ENCODE assay signal across 11 cellular contexts in genomic region chr4:153137168-153137567, GRCh38.
A peak's percentile ranks its signal among the peaks of the same experiment; 100 is the strongest.
DNase-seq lines count a peak whose midpoint lies in the region; ATAC-seq and TF ChIP-seq lines count a peak whose summit lies in the region.
"Had no signal": no experiment of that assay in that cellular context is flagged by ENCODE, and none has a peak within 500 bp of the region (broad histone marks: within the 10 kb centered on the region; RNA-seq: fewer than 3 reads in every experiment).

No MANE protein-coding gene starts in this region.

- no peaks in the 10 kb centered on the region for H3K9me3 ChIP-seq in mammary epithelial cell (replicated peaks; ENCODE audit: insufficient read depth, low read length)
- H3K9me3 ChIP-seq in SJCRH30 (replicated peaks) = no peaks in the 10 kb centered on the region
- H3K9me3 ChIP-seq: breast epithelium had no signal

- H3K27ac ChIP-seq in mammary epithelial cell (ENCODE audit: insufficient read depth, low read depth, low read length) (no peak overlapping the region), SJCRH30 (no peak overlapping the region)
- H3K27ac ChIP-seq: breast epithelium, C4-2B had no signal

- DNase-seq in AG08395 (ENCODE audit: low spot score) = peak; percentile 97
- DNase-seq in LoVo (ENCODE audit: low spot score) = peak; percentile 34
- peak; percentile 77 for DNase-seq in mammary epithelial cell
- peak; percentile 69 for DNase-seq in kidney tubule cell (ENCODE audit: low spot score)
- no peak for DNase-seq in SJCRH30
- no peak for DNase-seq in naive thymus-derived CD8-positive, alpha-beta T cell
- DNase-seq in activated naive CD4-positive, alpha-beta T cell treated with anti-CD3 and anti-CD28 coated beads for 36 hours = no peak
- DNase-seq: NCI-H2029 treated with DMSO at 0.1 percent for 48 hours had no signal

- H3K4me3 ChIP-seq in mammary epithelial cell (replicated peaks in 1 of 3; ENCODE audit: insufficient read depth in 1 of 3, low read depth in 2 of 3, low read length in 3 of 3) (no peak overlapping the region), SJCRH30 (no peak overlapping the region)
- H3K4me3 ChIP-seq: breast epithelium had no signal

- H3K27ac Mint-ChIP-seq in naive thymus-derived CD8-positive, alpha-beta T cell = no peak overlapping the region
- H3K27ac Mint-ChIP-seq in activated naive CD4-positive, alpha-beta T cell treated with anti-CD3 and anti-CD28 coated beads for 36 hours = no peak overlapping the region

- H3K79me2 ChIP-seq in mammary epithelial cell (ENCODE audit: insufficient read depth, low read length) = no peaks in the 10 kb centered on the region

- WGBS in mammary epithelial cell (ENCODE audit: low coverage, missing lambda C conversion rate) = 4% methylated on average over 6 of the region's 6 CpGs

- POLR2A ChIA-PET in naive thymus-derived CD8-positive, alpha-beta T cell (lab: Charles Lee) = no interaction called here

- in situ Hi-C loops in mammary epithelial cell (cut with MboI; ENCODE audit: low sequenced_read_pairs in 2 of 2) = loop anchor here in 1 of 2 donors (25.0 kb wide), 1 partner anchor 450 kb away; no protein-coding TSS in a partner anchor

- H3K4me1 ChIP-seq in mammary epithelial cell (ENCODE audit: insufficient read depth, low read length) (peaks cover 10% of the 10 kb centered on the region), SJCRH30 (no peaks in the 10 kb centered on the region)
- H3K4me1 ChIP-seq: breast epithelium had no signal

- intact Hi-C loops in mammary epithelial cell (cut with micrococcal nuclease) = no loop called here
- intact Hi-C loops in activated naive CD4-positive, alpha-beta T cell treated with anti-CD3 and anti-CD28 coated beads for 36 hours (cut with micrococcal nuclease) = no loop called here

- CTCF ChIA-PET in mammary epithelial cell (lab: Charles Lee; ENCODE audit: low non-redundant PET) = no interaction called here
- CTCF ChIA-PET in activated naive CD4-positive, alpha-beta T cell treated with anti-CD3 and anti-CD28 coated beads for 36 hours (lab: Charles Lee) = interaction anchor here (0.9 to 2.1 kb wide), 5 partner anchors 9 to 181 kb away, joined by 3 to 8 read pairs (median 4); no protein-coding TSS in a partner anchor

- no peak overlapping the region for H3K4me3 Mint-ChIP-seq in naive thymus-derived CD8-positive, alpha-beta T cell
- no peak overlapping the region for H3K4me3 Mint-ChIP-seq in activated naive CD4-positive, alpha-beta T cell treated with anti-CD3 and anti-CD28 coated beads for 36 hours

- peak overlapping the region; percentile 46 for H2AFZ ChIP-seq in mammary epithelial cell (ENCODE audit: low read depth, low read length)

- no TSS peak for BruUV-seq in mammary epithelial cell (replicated peaks; lab: Mats Ljungman, UMichigan)

- no peak overlapping the region for H3K9ac ChIP-seq in mammary epithelial cell (ENCODE audit: insufficient read depth, low read length)

- no peaks in the 10 kb centered on the region for H3K36me3 Mint-ChIP-seq in naive thymus-derived CD8-positive, alpha-beta T cell
- H3K36me3 Mint-ChIP-seq in activated naive CD4-positive, alpha-beta T cell treated with anti-CD3 and anti-CD28 coated beads for 36 hours (ENCODE audit: low read depth) = no peaks in the 10 kb centered on the region

- dilution Hi-C loops in mammary epithelial cell (cut with HindIII; ENCODE audit: low sequenced_read_pairs) = loop anchor here (25.0 kb wide), 1 partner anchor 175 kb away; no protein-coding TSS in a partner anchor

- no peak for TF ChIP-seq CTCF in mammary epithelial cell (conservative IDR thresholded peaks at IDR 0.05 in 1 of 2, IDR thresholded peaks at IDR 0.05 in 1 of 2; ENCODE audit: extremely low read depth in 1 of 2, insufficient read depth in 1 of 2, low read depth in 1 of 2, low read length in 2 of 2)

- no peak overlapping the region for H3K4me2 ChIP-seq in mammary epithelial cell (ENCODE audit: insufficient read depth, low read depth, low read length)

- H3K27me3 ChIP-seq in mammary epithelial cell (ENCODE audit: insufficient read depth, low read length) (no peaks in the 10 kb centered on the region), SJCRH30 (no peaks in the 10 kb centered on the region)
- H3K27me3 ChIP-seq: breast epithelium had no signal

- H3K9me3 Mint-ChIP-seq in naive thymus-derived CD8-positive, alpha-beta T cell = no peaks in the 10 kb centered on the region
- no peaks in the 10 kb centered on the region for H3K9me3 Mint-ChIP-seq in activated naive CD4-positive, alpha-beta T cell treated with anti-CD3 and anti-CD28 coated beads for 36 hours

- no peak for ATAC-seq in naive thymus-derived CD8-positive, alpha-beta T cell
- no peak for ATAC-seq in GM21825 (IDR thresholded peaks at IDR 0.05; ENCODE audit: unreplicated experiment)

- H3K4me1 Mint-ChIP-seq in naive thymus-derived CD8-positive, alpha-beta T cell = peaks cover 4 to 26% (median 8%) of the 10 kb centered on the region in 4 donors
- H3K4me1 Mint-ChIP-seq in activated naive CD4-positive, alpha-beta T cell treated with anti-CD3 and anti-CD28 coated beads for 36 hours (ENCODE audit: low read depth) = peaks cover 13% of the 10 kb centered on the region

- no peaks in the 10 kb centered on the region for H4K20me1 ChIP-seq in mammary epithelial cell (ENCODE audit: insufficient read depth, low read length)

- peaks cover 0 to 4% (median under 1%) of the 10 kb centered on the region in 5 donors for H3K27me3 Mint-ChIP-seq in naive thymus-derived CD8-positive, alpha-beta T cell
- H3K27me3 Mint-ChIP-seq in activated naive CD4-positive, alpha-beta T cell treated with anti-CD3 and anti-CD28 coated beads for 36 hours (ENCODE audit: low read depth) = no peaks in the 10 kb centered on the region

- no peaks in the 10 kb centered on the region for H3K36me3 ChIP-seq in mammary epithelial cell (ENCODE audit: insufficient read depth, low read length)
- H3K36me3 ChIP-seq in SJCRH30 = no peaks in the 10 kb centered on the region
- H3K36me3 ChIP-seq: breast epithelium had no signal

Comparison
In these comparisons a context has a peak if more than half of its experiments do, and no peak if none do; other contexts are left out.
1. DNase-seq: peak in AG08395 (single experiment), LoVo (single experiment), mammary epithelial cell (single experiment) and kidney tubule cell (single experiment); none in SJCRH30 (0 of 2), naive thymus-derived CD8-positive, alpha-beta T cell (0 of 10) and activated naive CD4-positive, alpha-beta T cell treated with anti-CD3 and anti-CD28 coated beads for 36 hours (single experiment).